In the genomic region with DNA sequence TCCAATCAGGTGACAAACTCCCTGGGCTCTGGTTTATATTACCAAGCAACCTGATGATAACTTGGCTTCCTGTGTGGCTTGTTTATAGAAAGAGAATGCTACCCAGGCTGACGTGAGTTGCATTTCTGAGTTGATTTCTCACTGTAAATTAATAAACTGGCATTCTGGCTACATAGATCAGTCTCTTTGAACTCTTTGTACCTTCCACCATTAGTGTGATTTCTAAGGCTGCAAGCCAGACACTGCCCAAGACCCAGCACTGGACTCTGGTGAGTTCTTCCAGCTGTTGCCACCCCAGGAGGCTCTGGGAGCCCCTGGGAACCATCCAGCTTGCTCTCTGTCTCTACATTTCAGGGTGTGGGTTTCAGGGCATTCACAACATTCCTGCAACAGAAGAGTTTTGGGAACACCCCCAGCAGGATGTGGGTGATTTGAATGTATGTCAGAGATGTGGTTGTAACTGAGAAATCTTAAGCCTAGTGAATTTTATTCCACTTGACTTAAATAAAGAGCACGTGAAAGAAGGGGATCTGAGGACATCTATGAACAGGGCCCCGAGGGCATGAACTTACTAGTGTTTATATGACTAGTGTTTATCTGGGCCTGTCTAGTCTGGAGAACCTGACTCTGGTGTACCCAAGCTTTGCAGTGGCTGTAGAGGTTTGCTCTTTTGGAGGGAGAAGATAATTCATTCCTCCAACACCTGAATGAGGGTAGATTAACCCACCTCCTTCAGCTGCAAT, we compare ENCODE assay signal across 1 cellular context.
TF ChIP-seq lines count a peak whose summit lies in the region.

No MANE protein-coding gene starts in this region.

TF ChIP-seq in HepG2, 621 proteins besides CTCF, POLR2A, EP300 and RAD21 (continued from another document):
- TF ChIP-seq, protein P1, sequence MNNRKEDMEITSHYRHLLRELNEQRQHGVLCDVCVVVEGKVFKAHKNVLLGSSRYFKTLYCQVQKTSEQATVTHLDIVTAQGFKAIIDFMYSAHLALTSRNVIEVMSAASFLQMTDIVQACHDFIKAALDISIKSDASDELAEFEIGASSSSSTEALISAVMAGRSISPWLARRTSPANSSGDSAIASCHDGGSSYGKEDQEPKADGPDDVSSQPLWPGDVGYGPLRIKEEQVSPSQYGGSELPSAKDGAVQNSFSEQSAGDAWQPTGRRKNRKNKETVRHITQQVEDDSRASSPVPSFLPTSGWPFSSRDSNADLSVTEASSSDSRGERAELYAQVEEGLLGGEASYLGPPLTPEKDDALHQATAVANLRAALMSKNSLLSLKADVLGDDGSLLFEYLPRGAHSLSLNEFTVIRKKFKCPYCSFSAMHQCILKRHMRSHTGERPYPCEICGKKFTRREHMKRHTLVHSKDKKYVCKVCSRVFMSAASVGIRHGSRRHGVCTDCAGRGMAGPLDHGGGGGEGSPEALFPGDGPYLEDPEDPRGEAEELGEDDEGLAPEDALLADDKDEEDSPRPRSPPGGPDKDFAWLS (CRISPR knock-in tag; IDR thresholded peaks at IDR 0.05; ENCODE audit: borderline replicate concordance): no peak
- no peak for TF ChIP-seq HNF4A (CRISPR knock-in tag; IDR thresholded peaks at IDR 0.05)
- TF ChIP-seq RARA (CRISPR knock-in tag; IDR thresholded peaks at IDR 0.05): peak; percentile 9; the same call in 1 of the 2 replicates
- TF ChIP-seq ZFY (CRISPR knock-in tag; IDR thresholded peaks at IDR 0.05): 0 out of 2 replicates have a peak, but pooled peaks have one; percentile 19
- TF ChIP-seq ASH2L (IDR thresholded peaks at IDR 0.05; ENCODE audit: insufficient read length, low read depth, low read length): peak; percentile 20
